16 cellular contexts compared by ENCODE assay signal in the genomic region with DNA sequence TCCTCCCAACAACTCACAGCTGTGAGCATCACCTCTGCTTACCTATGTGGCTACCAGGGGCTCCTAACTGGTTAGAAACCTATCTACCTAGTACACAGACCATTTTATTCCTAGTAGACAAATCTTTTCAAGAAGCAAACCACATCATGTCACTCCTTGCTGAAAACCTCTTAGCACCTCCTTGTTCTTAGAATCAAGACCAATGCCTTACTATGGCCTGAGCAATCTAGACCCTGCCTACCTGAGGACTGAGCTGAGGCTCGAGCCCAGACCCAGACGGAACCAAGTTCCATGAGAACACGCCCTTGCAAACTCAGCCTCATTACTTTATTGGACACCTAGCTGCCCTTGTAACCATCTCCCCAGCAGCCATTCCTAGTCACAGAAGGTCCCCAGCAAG. TPM values are rescaled to one million over a fixed set of nuclear protein-coding genes. Genes with fewer than 3 reads are reported as not detected.
A peak's percentile ranks its signal among the peaks of the same experiment; 100 is the strongest.
DNase-seq lines count a peak whose midpoint lies in the region; ATAC-seq and TF ChIP-seq lines count a peak whose summit lies in the region.
"Had no signal": no experiment of that assay in that cellular context is flagged by ENCODE, and none has a peak within 500 bp of the region (broad histone marks: within the 10 kb centered on the region; RNA-seq: fewer than 3 reads in every experiment).

No MANE protein-coding gene starts in this region.

- H3K9me3 Mint-ChIP-seq in activated CD8-positive, alpha-beta memory T cell treated with anti-CD3 and anti-CD28 coated beads, Interleukin-2, amount 10 ng/mL, durations not matched to agents 7 days and 5 days (ENCODE audit: low read depth): no peaks in the 10 kb centered on the region
- no peaks in the 10 kb centered on the region for H3K9me3 Mint-ChIP-seq in nephron
- H3K9me3 Mint-ChIP-seq in type B pancreatic cell: no peaks in the 10 kb centered on the region
- H3K9me3 Mint-ChIP-seq: activated T-cell treated with anti-CD3 and anti-CD28 coated beads, Interleukin-2, amount 50 U/mL, for 4 hours; CD4-positive, alpha-beta T cell had no signal

- H3K36me3 Mint-ChIP-seq in activated CD8-positive, alpha-beta memory T cell treated with anti-CD3 and anti-CD28 coated beads, Interleukin-2, amount 10 ng/mL, durations not matched to agents 7 days and 5 days: no peaks in the 10 kb centered on the region
- H3K36me3 Mint-ChIP-seq in nephron (ENCODE audit: low read depth): no peaks in the 10 kb centered on the region
- no peaks in the 10 kb centered on the region for H3K36me3 Mint-ChIP-seq in type B pancreatic cell

- ATAC-seq in activated CD8-positive, alpha-beta memory T cell treated with anti-CD3 and anti-CD28 coated beads, Interleukin-2, amount 10 ng/mL, durations not matched to agents 7 days and 5 days: no peak
- ATAC-seq in GM21390 (IDR thresholded peaks at IDR 0.05; ENCODE audit: unreplicated experiment): no peak
- ATAC-seq: Panc1 had no signal

- H3K27ac ChIP-seq in coronary artery: peak overlapping the region; percentile 93 to 95

- peaks cover 32% of the 10 kb centered on the region for H3K4me1 Mint-ChIP-seq in activated CD8-positive, alpha-beta memory T cell treated with anti-CD3 and anti-CD28 coated beads, Interleukin-2, amount 10 ng/mL, durations not matched to agents 7 days and 5 days
- H3K4me1 Mint-ChIP-seq in nephron (peaks cover 70% of the 10 kb centered on the region), type B pancreatic cell (ENCODE audit: unreplicated experiment) (peaks cover 62% of the 10 kb centered on the region)

- DNase-seq in activated CD8-positive, alpha-beta memory T cell treated with anti-CD3 and anti-CD28 coated beads, Interleukin-2, amount 10 ng/mL, durations not matched to agents 7 days and 5 days: no peak
- no peak for DNase-seq in activated CD8-positive, alpha-beta memory T cell treated with anti-CD3 and anti-CD28 coated beads for 24 hours
- DNase-seq in coronary artery (ENCODE audit: low spot score) (no peak), type B pancreatic cell (ENCODE audit: extremely low spot score, unreplicated experiment) (no peak), foreskin melanocyte (no peak)
- no peak for DNase-seq in activated CD4-positive, alpha-beta T cell treated with anti-CD3 and anti-CD28 coated beads for 48 hours
- DNase-seq: activated CD4-positive, CD25-positive, alpha-beta regulatory T cell; activated T-cell treated with anti-CD3 and anti-CD28 coated beads, Interleukin-2, amount 50 U/mL, for 4 hours; CD4-positive, alpha-beta T cell; Karpas-422; NCI-H1417 treated with DMSO at 0.1 percent for 48 hours; pancreas had no signal

- peak overlapping the region; percentile 16 for H3K27ac Mint-ChIP-seq in activated CD8-positive, alpha-beta memory T cell treated with anti-CD3 and anti-CD28 coated beads, Interleukin-2, amount 10 ng/mL, durations not matched to agents 7 days and 5 days
- H3K27ac Mint-ChIP-seq in nephron (peak overlapping the region in 2 of 3 experiments; percentile 93 to 96), type B pancreatic cell (peak overlapping the region; percentile 85)
- H3K27ac Mint-ChIP-seq: CD4-positive, alpha-beta T cell had no signal

- H3K4me3 Mint-ChIP-seq in activated CD8-positive, alpha-beta memory T cell treated with anti-CD3 and anti-CD28 coated beads, Interleukin-2, amount 10 ng/mL, durations not matched to agents 7 days and 5 days: no peak overlapping the region
- no peak overlapping the region for H3K4me3 Mint-ChIP-seq in nephron
- peak overlapping the region; percentile 35 for H3K4me3 Mint-ChIP-seq in type B pancreatic cell
- H3K4me3 Mint-ChIP-seq: activated T-cell treated with anti-CD3 and anti-CD28 coated beads, Interleukin-2, amount 50 U/mL, for 4 hours; CD4-positive, alpha-beta T cell had no signal

- TF ChIP-seq CTCF in coronary artery (IDR thresholded peaks at IDR 0.05): no peak
- no peak for TF ChIP-seq CTCF in nephron (IDR thresholded peaks at IDR 0.05; ENCODE audit: unreplicated experiment in 3 of 3)
- no peak for TF ChIP-seq CTCF in type B pancreatic cell (conservative IDR thresholded peaks at IDR 0.05)

- H3K27me3 Mint-ChIP-seq in activated CD8-positive, alpha-beta memory T cell treated with anti-CD3 and anti-CD28 coated beads, Interleukin-2, amount 10 ng/mL, durations not matched to agents 7 days and 5 days: peaks cover 7% of the 10 kb centered on the region
- peaks cover 24% of the 10 kb centered on the region for H3K27me3 Mint-ChIP-seq in nephron (ENCODE audit: low read depth)
- peaks cover 7% of the 10 kb centered on the region for H3K27me3 Mint-ChIP-seq in type B pancreatic cell

- H3K4me3 ChIP-seq in coronary artery: peak overlapping the region; percentile 59
- H3K4me3 ChIP-seq: pancreas had no signal

- CTCF ChIA-PET in activated CD8-positive, alpha-beta memory T cell treated with anti-CD3 and anti-CD28 coated beads, Interleukin-2, amount 10 ng/mL, durations not matched to agents 7 days and 5 days (lab: Charles Lee): no interaction called here

RNA-seq across cellular contexts. Expression of a gene that starts 32.6 kb away (rescaled TPM):
- total RNA-seq in activated CD8-positive, alpha-beta memory T cell treated with anti-CD3 and anti-CD28 coated beads, Interleukin-2, amount 10 ng/mL, durations not matched to agents 7 days and 5 days: not detected
- 0.50 and 0.97 TPM in 2 replicates for total RNA-seq in type B pancreatic cell (ENCODE audit: low replicate concordance)
- total RNA-seq: CD4-positive, alpha-beta T cell; NCI-H460 had no signal

Comparison
In these comparisons a context has a peak if more than half of its experiments do, and no peak if none do; other contexts are left out.
1. H3K27ac Mint-ChIP-seq: peak in every context shown above with its lines; median percentile 94 in nephron; 85 in type B pancreatic cell; 16 in activated CD8-positive, alpha-beta memory T cell treated with anti-CD3 and anti-CD28 coated beads, Interleukin-2, amount 10 ng/mL, durations not matched to agents 7 days and 5 days.